ENCODE assay signal across 8 cellular contexts in genomic region chr3:16060945-16061344, GRCh38.
DNase-seq lines count a peak whose midpoint lies in the region; ATAC-seq and TF ChIP-seq lines count a peak whose summit lies in the region.

No MANE protein-coding gene starts in this region.

- H3K4me3 ChIP-seq in ascending aorta (no peak overlapping the region), left ventricle myocardium inferior (no peak overlapping the region), prostate gland (no peak overlapping the region)

- H3K9me3 ChIP-seq in ascending aorta (no peaks in the 10 kb centered on the region), left ventricle myocardium inferior (replicated peaks) (no peaks in the 10 kb centered on the region), prostate gland (no peaks in the 10 kb centered on the region)

- peak overlapping the region; percentile 68 to 76 for H3K27ac ChIP-seq in ascending aorta
- H3K27ac ChIP-seq in left ventricle myocardium inferior (replicated peaks): peak overlapping the region; percentile 85
- H3K27ac ChIP-seq in prostate gland: peak overlapping the region; percentile 64

- peak; percentile 10 for DNase-seq in COLO829 (ENCODE audit: low spot score)
- DNase-seq in ascending aorta (ENCODE audit: low spot score in 2 of 2): peak in 1 of 2 donors; percentile 79
- DNase-seq in left ventricle myocardium inferior: no peak
- no peak for DNase-seq in prostate gland (ENCODE audit: low spot score)
- no peak for DNase-seq in OCI-M1 (lab: John Stamatoyannopoulos, UW)
- no peak for DNase-seq in activated CD8-positive, alpha-beta memory T cell treated with anti-CD3 and anti-CD28 coated beads, Interleukin-2, amount 10 ng/mL, durations not matched to agents 7 days and 5 days
- DNase-seq in inferior parietal cortex (ENCODE audit: extremely low spot score): no peak
- no peak for DNase-seq in central memory CD4-positive, alpha-beta T cell

- no peak overlapping the region for H3K4me3 Mint-ChIP-seq in activated CD8-positive, alpha-beta memory T cell treated with anti-CD3 and anti-CD28 coated beads, Interleukin-2, amount 10 ng/mL, durations not matched to agents 7 days and 5 days

- H3K36me3 ChIP-seq in ascending aorta (no peaks in the 10 kb centered on the region), left ventricle myocardium inferior (no peaks in the 10 kb centered on the region), prostate gland (no peaks in the 10 kb centered on the region)

- intact Hi-C loops in ascending aorta (cut with DNase I) (no loop called here), left ventricle myocardium inferior (cut with micrococcal nuclease) (no loop called here), prostate gland (cut with DNase I) (no loop called here)

- H3K4me1 ChIP-seq in ascending aorta (peaks cover 7 to 49% of the 10 kb centered on the region in 2 donors), left ventricle myocardium inferior (peaks cover 47% of the 10 kb centered on the region), prostate gland (replicated peaks) (no peaks in the 10 kb centered on the region)

- H3K27ac Mint-ChIP-seq in activated CD8-positive, alpha-beta memory T cell treated with anti-CD3 and anti-CD28 coated beads, Interleukin-2, amount 10 ng/mL, durations not matched to agents 7 days and 5 days: no peak overlapping the region

- TF ChIP-seq POLR2A in prostate gland (IDR thresholded peaks at IDR 0.05): no peak

- CTCF ChIA-PET in activated CD8-positive, alpha-beta memory T cell treated with anti-CD3 and anti-CD28 coated beads, Interleukin-2, amount 10 ng/mL, durations not matched to agents 7 days and 5 days (lab: Charles Lee): no interaction called here

- peaks cover 9% of the 10 kb centered on the region for H3K27me3 Mint-ChIP-seq in activated CD8-positive, alpha-beta memory T cell treated with anti-CD3 and anti-CD28 coated beads, Interleukin-2, amount 10 ng/mL, durations not matched to agents 7 days and 5 days

- H3K27me3 ChIP-seq in ascending aorta (no peaks in the 10 kb centered on the region), left ventricle myocardium inferior (ENCODE audit: low read depth) (no peaks in the 10 kb centered on the region), prostate gland (replicated peaks; ENCODE audit: insufficient read depth) (no peaks in the 10 kb centered on the region)

- no peak for ATAC-seq in activated CD8-positive, alpha-beta memory T cell treated with anti-CD3 and anti-CD28 coated beads, Interleukin-2, amount 10 ng/mL, durations not matched to agents 7 days and 5 days

- 73% methylated on average over 1 of the region's 1 CpG for WGBS in prostate gland

- no peak for TF ChIP-seq CTCF in ascending aorta (IDR thresholded peaks at IDR 0.05)
- no peak for TF ChIP-seq CTCF in left ventricle myocardium inferior (IDR thresholded peaks at IDR 0.05; ENCODE audit: borderline replicate concordance)
- TF ChIP-seq CTCF in prostate gland (IDR thresholded peaks at IDR 0.05): no peak

- no peaks in the 10 kb centered on the region for H3K36me3 Mint-ChIP-seq in activated CD8-positive, alpha-beta memory T cell treated with anti-CD3 and anti-CD28 coated beads, Interleukin-2, amount 10 ng/mL, durations not matched to agents 7 days and 5 days

- H3K9me3 Mint-ChIP-seq in activated CD8-positive, alpha-beta memory T cell treated with anti-CD3 and anti-CD28 coated beads, Interleukin-2, amount 10 ng/mL, durations not matched to agents 7 days and 5 days (ENCODE audit: low read depth): peaks cover 2% of the 10 kb centered on the region

- no peaks in the 10 kb centered on the region for H3K4me1 Mint-ChIP-seq in activated CD8-positive, alpha-beta memory T cell treated with anti-CD3 and anti-CD28 coated beads, Interleukin-2, amount 10 ng/mL, durations not matched to agents 7 days and 5 days
